ENCODE assay signal across 1 cellular context in the genomic region with DNA sequence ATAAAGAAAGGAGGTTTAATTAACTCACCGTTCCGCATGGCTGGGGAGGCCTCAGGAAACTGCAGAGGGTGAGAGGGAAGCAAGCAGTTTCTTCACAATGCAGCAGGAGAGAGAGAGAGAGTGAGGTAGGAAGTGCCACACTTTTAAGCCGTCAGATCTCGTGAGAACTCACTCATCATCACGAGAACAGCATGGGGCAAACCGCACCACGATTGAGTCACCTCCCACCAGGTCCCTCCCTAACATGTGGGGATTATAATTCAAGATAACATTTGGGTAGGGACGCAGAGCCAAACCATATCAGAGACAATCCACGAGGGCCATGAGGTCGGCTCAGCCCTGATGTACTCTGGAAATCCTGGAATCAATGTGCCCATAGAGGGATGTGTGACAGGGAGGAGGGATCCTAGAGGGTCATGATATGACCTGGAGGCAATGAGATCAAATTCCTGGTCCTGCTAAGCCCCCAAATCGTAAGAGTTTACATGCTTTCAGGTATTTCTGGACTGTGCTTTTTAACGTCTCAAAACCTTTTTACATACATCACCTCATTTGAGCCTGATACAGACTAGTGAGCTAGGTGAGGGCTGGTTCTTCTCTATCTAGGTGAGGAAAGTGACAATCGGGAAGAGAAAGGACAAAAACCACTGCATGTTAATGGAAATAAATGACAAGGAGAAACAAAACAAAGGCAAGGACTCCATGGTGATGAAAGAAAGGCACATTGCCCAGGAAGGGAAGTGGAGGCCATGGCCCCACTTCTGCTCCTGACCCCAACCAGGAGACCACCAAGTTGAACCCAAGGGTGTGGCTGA.
A peak's percentile ranks its signal among the peaks of the same experiment; 100 is the strongest.
TF ChIP-seq lines count a peak whose summit lies in the region.

No MANE protein-coding gene starts in this region.

TF ChIP-seq in K562, 482 proteins besides CTCF, POLR2A, EP300 and RAD21 (continued from another document and continues in another):
- TF ChIP-seq, protein P1, sequence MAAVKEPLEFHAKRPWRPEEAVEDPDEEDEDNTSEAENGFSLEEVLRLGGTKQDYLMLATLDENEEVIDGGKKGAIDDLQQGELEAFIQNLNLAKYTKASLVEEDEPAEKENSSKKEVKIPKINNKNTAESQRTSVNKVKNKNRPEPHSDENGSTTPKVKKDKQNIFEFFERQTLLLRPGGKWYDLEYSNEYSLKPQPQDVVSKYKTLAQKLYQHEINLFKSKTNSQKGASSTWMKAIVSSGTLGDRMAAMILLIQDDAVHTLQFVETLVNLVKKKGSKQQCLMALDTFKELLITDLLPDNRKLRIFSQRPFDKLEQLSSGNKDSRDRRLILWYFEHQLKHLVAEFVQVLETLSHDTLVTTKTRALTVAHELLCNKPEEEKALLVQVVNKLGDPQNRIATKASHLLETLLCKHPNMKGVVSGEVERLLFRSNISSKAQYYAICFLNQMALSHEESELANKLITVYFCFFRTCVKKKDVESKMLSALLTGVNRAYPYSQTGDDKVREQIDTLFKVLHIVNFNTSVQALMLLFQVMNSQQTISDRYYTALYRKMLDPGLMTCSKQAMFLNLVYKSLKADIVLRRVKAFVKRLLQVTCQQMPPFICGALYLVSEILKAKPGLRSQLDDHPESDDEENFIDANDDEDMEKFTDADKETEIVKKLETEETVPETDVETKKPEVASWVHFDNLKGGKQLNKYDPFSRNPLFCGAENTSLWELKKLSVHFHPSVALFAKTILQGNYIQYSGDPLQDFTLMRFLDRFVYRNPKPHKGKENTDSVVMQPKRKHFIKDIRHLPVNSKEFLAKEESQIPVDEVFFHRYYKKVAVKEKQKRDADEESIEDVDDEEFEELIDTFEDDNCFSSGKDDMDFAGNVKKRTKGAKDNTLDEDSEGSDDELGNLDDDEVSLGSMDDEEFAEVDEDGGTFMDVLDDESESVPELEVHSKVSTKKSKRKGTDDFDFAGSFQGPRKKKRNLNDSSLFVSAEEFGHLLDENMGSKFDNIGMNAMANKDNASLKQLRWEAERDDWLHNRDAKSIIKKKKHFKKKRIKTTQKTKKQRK (IDR thresholded peaks at IDR 0.05; ENCODE audit: borderline replicate concordance, low read depth, low read length), result no peak
- 0 out of 2 replicates have a peak, but pooled peaks have one; percentile 6 for TF ChIP-seq KLF6 (CRISPR knock-in tag; IDR thresholded peaks at IDR 0.05; ENCODE audit: borderline replicate concordance)
- TF ChIP-seq, protein P2, sequence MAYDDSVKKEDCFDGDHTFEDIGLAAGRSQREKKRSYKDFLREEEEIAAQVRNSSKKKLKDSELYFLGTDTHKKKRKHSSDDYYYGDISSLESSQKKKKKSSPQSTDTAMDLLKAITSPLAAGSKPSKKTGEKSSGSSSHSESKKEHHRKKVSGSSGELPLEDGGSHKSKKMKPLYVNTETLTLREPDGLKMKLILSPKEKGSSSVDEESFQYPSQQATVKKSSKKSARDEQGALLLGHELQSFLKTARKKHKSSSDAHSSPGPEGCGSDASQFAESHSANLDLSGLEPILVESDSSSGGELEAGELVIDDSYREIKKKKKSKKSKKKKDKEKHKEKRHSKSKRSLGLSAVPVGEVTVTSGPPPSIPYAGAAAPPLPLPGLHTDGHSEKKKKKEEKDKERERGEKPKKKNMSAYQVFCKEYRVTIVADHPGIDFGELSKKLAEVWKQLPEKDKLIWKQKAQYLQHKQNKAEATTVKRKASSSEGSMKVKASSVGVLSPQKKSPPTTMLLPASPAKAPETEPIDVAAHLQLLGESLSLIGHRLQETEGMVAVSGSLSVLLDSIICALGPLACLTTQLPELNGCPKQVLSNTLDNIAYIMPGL (CRISPR knock-in tag; IDR thresholded peaks at IDR 0.05), result peak; percentile 68; the same call in 1 of the 2 replicates
- peak; percentile 41; the same call in 1 of the 2 replicates for TF ChIP-seq ETV1 (tag; conservative IDR thresholded peaks at IDR 0.05; ENCODE audit: low read depth)
- 0 out of 2 replicates have a peak, but pooled peaks have one; percentile 74 for TF ChIP-seq HDGF (IDR thresholded peaks at IDR 0.05)
- no peak for TF ChIP-seq ZFPM2 (CRISPR knock-in tag; IDR thresholded peaks at IDR 0.05)
- TF ChIP-seq, protein P3, sequence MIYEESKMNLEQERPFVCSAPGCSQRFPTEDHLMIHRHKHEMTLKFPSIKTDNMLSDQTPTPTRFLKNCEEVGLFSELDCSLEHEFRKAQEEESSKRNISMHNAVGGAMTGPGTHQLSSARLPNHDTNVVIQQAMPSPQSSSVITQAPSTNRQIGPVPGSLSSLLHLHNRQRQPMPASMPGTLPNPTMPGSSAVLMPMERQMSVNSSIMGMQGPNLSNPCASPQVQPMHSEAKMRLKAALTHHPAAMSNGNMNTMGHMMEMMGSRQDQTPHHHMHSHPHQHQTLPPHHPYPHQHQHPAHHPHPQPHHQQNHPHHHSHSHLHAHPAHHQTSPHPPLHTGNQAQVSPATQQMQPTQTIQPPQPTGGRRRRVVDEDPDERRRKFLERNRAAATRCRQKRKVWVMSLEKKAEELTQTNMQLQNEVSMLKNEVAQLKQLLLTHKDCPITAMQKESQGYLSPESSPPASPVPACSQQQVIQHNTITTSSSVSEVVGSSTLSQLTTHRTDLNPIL (CRISPR knock-in tag; IDR thresholded peaks at IDR 0.05), result no peak
- TF ChIP-seq, protein P4, sequence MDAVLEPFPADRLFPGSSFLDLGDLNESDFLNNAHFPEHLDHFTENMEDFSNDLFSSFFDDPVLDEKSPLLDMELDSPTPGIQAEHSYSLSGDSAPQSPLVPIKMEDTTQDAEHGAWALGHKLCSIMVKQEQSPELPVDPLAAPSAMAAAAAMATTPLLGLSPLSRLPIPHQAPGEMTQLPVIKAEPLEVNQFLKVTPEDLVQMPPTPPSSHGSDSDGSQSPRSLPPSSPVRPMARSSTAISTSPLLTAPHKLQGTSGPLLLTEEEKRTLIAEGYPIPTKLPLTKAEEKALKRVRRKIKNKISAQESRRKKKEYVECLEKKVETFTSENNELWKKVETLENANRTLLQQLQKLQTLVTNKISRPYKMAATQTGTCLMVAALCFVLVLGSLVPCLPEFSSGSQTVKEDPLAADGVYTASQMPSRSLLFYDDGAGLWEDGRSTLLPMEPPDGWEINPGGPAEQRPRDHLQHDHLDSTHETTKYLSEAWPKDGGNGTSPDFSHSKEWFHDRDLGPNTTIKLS (IDR thresholded peaks at IDR 0.05; ENCODE audit: borderline replicate concordance, low read depth), result peak; percentile 92
- no peak for TF ChIP-seq RBM39 (optimal IDR thresholded peaks at IDR 0.05; ENCODE audit: low read depth, low read length)
- TF ChIP-seq TEAD1 (CRISPR knock-in tag; IDR thresholded peaks at IDR 0.05), result peak in 1 of 2 experiments; percentile 56; a peak in 1 of 4 replicates
- TF ChIP-seq, protein P5, sequence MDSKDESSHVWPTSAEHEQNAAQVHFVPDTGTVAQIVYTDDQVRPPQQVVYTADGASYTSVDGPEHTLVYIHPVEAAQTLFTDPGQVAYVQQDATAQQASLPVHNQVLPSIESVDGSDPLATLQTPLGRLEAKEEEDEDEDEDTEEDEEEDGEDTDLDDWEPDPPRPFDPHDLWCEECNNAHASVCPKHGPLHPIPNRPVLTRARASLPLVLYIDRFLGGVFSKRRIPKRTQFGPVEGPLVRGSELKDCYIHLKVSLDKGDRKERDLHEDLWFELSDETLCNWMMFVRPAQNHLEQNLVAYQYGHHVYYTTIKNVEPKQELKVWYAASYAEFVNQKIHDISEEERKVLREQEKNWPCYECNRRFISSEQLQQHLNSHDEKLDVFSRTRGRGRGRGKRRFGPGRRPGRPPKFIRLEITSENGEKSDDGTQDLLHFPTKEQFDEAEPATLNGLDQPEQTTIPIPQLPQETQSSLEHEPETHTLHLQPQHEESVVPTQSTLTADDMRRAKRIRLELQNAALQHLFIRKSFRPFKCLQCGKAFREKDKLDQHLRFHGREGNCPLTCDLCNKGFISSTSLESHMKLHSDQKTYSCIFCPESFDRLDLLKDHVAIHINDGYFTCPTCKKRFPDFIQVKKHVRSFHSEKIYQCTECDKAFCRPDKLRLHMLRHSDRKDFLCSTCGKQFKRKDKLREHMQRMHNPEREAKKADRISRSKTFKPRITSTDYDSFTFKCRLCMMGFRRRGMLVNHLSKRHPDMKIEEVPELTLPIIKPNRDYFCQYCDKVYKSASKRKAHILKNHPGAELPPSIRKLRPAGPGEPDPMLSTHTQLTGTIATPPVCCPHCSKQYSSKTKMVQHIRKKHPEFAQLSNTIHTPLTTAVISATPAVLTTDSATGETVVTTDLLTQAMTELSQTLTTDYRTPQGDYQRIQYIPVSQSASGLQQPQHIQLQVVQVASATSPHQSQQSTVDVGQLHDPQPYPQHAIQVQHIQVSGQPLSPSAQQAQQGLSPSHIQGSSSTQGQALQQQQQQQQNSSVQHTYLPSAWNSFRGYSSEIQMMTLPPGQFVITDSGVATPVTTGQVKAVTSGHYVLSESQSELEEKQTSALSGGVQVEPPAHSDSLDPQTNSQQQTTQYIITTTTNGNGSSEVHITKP (IDR thresholded peaks at IDR 0.05; ENCODE audit: partially characterized antibody), result peak; percentile 61
- TF ChIP-seq, protein P6, sequence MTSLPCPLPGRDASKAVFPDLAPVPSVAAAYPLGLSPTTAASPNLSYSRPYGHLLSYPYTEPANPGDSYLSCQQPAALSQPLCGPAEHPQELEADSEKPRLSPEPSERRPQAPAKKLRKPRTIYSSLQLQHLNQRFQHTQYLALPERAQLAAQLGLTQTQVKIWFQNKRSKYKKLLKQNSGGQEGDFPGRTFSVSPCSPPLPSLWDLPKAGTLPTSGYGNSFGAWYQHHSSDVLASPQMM (CRISPR knock-in tag; IDR thresholded peaks at IDR 0.05), result no peak
- no peak for TF ChIP-seq ZBTB8A (IDR thresholded peaks at IDR 0.05; ENCODE audit: partially characterized antibody)
- no peak for TF ChIP-seq NELFE (IDR thresholded peaks at IDR 0.05; ENCODE audit: insufficient read depth, insufficient read length)
- TF ChIP-seq, protein P7, sequence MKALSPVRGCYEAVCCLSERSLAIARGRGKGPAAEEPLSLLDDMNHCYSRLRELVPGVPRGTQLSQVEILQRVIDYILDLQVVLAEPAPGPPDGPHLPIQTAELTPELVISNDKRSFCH (CRISPR knock-in tag; IDR thresholded peaks at IDR 0.05), result no peak
- TF ChIP-seq, protein P7 (tag; IDR thresholded peaks at IDR 0.05), result peak; percentile 87
- peak; percentile 92 for TF ChIP-seq STAT5A (IDR thresholded peaks at IDR 0.05; ENCODE audit: borderline replicate concordance, low read length)
- TF ChIP-seq, protein P8, sequence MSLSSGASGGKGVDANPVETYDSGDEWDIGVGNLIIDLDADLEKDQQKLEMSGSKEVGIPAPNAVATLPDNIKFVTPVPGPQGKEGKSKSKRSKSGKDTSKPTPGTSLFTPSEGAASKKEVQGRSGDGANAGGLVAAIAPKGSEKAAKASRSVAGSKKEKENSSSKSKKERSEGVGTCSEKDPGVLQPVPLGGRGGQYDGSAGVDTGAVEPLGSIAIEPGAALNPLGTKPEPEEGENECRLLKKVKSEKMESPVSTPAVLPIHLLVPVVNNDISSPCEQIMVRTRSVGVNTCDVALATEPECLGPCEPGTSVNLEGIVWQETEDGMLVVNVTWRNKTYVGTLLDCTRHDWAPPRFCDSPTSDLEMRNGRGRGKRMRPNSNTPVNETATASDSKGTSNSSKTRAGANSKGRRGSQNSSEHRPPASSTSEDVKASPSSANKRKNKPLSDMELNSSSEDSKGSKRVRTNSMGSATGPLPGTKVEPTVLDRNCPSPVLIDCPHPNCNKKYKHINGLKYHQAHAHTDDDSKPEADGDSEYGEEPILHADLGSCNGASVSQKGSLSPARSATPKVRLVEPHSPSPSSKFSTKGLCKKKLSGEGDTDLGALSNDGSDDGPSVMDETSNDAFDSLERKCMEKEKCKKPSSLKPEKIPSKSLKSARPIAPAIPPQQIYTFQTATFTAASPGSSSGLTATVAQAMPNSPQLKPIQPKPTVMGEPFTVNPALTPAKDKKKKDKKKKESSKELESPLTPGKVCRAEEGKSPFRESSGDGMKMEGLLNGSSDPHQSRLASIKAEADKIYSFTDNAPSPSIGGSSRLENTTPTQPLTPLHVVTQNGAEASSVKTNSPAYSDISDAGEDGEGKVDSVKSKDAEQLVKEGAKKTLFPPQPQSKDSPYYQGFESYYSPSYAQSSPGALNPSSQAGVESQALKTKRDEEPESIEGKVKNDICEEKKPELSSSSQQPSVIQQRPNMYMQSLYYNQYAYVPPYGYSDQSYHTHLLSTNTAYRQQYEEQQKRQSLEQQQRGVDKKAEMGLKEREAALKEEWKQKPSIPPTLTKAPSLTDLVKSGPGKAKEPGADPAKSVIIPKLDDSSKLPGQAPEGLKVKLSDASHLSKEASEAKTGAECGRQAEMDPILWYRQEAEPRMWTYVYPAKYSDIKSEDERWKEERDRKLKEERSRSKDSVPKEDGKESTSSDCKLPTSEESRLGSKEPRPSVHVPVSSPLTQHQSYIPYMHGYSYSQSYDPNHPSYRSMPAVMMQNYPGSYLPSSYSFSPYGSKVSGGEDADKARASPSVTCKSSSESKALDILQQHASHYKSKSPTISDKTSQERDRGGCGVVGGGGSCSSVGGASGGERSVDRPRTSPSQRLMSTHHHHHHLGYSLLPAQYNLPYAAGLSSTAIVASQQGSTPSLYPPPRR (CRISPR knock-in tag; IDR thresholded peaks at IDR 0.05; ENCODE audit: borderline replicate concordance), result 0 out of 2 replicates have a peak, but pooled peaks have one; percentile 48
- TF ChIP-seq JUND (IDR thresholded peaks at IDR 0.05; ENCODE audit: borderline replicate concordance, low read depth, low read length), result peak; percentile 95
- peak; percentile 92; the same call in 2 of the 3 replicates for TF ChIP-seq JUND (tag; IDR thresholded peaks at IDR 0.05; ENCODE audit: borderline replicate concordance, low read depth, low read length)
- TF ChIP-seq, protein P9, sequence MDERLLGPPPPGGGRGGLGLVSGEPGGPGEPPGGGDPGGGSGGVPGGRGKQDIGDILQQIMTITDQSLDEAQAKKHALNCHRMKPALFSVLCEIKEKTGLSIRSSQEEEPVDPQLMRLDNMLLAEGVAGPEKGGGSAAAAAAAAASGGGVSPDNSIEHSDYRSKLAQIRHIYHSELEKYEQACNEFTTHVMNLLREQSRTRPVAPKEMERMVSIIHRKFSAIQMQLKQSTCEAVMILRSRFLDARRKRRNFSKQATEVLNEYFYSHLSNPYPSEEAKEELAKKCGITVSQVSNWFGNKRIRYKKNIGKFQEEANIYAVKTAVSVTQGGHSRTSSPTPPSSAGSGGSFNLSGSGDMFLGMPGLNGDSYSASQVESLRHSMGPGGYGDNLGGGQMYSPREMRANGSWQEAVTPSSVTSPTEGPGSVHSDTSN (CRISPR knock-in tag; IDR thresholded peaks at IDR 0.05; ENCODE audit: low read depth), result no peak
- TF ChIP-seq, protein P9 (tag; conservative IDR thresholded peaks at IDR 0.05; ENCODE audit: low read depth), result 0 out of 2 replicates have a peak, but pooled peaks have one; percentile 14
- TF ChIP-seq, protein P10, sequence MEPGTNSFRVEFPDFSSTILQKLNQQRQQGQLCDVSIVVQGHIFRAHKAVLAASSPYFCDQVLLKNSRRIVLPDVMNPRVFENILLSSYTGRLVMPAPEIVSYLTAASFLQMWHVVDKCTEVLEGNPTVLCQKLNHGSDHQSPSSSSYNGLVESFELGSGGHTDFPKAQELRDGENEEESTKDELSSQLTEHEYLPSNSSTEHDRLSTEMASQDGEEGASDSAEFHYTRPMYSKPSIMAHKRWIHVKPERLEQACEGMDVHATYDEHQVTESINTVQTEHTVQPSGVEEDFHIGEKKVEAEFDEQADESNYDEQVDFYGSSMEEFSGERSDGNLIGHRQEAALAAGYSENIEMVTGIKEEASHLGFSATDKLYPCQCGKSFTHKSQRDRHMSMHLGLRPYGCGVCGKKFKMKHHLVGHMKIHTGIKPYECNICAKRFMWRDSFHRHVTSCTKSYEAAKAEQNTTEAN (CRISPR knock-in tag; IDR thresholded peaks at IDR 0.05), result no peak
